ENCODE assay signal across 11 cellular contexts in genomic region chr5:78972654-78973428, GRCh38. TPM values are rescaled to one million over a fixed set of nuclear protein-coding genes. Genes with fewer than 3 reads are reported as not detected.
DNase-seq lines count a peak whose midpoint lies in the region; ATAC-seq and TF ChIP-seq lines count a peak whose summit lies in the region.
"Had no signal": no experiment of that assay in that cellular context is flagged by ENCODE, and none has a peak within 500 bp of the region (broad histone marks: within the 10 kb centered on the region; RNA-seq: fewer than 3 reads in every experiment).

No MANE protein-coding gene starts in this region.

- 28 to 43% (median 35%) methylated on average over 7 of the region's 7 CpGs for WGBS in spleen, 5 donors

- H3K36me3 ChIP-seq in duodenal mucosa (ENCODE audit: control insufficient read depth in 1 of 2, insufficient read depth in 2 of 2, low read length in 2 of 2), result no peaks in the 10 kb centered on the region
- no peaks in the 10 kb centered on the region for H3K36me3 ChIP-seq in mucosa of rectum (ENCODE audit: control insufficient read depth in 2 of 2, insufficient read depth in 2 of 2, low read length in 2 of 2)
- peaks cover 0 to 11% (median 0%) of the 10 kb centered on the region in 6 donors for H3K36me3 ChIP-seq in spleen

- H3K27me3 ChIP-seq in duodenal mucosa (ENCODE audit: control insufficient read depth in 1 of 2, insufficient read depth in 2 of 2, low read length in 2 of 2) (no peaks in the 10 kb centered on the region), mucosa of rectum (ENCODE audit: control insufficient read depth in 2 of 2, insufficient read depth in 2 of 2, low read length in 2 of 2) (no peaks in the 10 kb centered on the region), spleen (replicated peaks in 1 of 7) (no peaks in the 10 kb centered on the region)

- H3K4me3 ChIP-seq in duodenal mucosa (ENCODE audit: low read depth in 1 of 2, low read length in 2 of 2) (peak overlapping the region in 1 of 2 donors; percentile 1), mucosa of rectum (ENCODE audit: low read length in 2 of 2) (peak overlapping the region; percentile 10 to 49), spleen (no peak overlapping the region)

- H3K9ac ChIP-seq in duodenal mucosa (ENCODE audit: low read depth in 1 of 2, low read length in 2 of 2) (peak overlapping the region in 1 of 2 donors; percentile 5), mucosa of rectum (ENCODE audit: low read depth in 1 of 2, low read length in 2 of 2) (no peak overlapping the region)

- H3K4me1 ChIP-seq in duodenal mucosa (ENCODE audit: control insufficient read depth in 1 of 2, insufficient read depth in 2 of 2, low read length in 2 of 2), result peaks cover 21 to 31% of the 10 kb centered on the region in 2 donors
- peaks cover 32 to 41% of the 10 kb centered on the region in 2 donors for H3K4me1 ChIP-seq in mucosa of rectum (ENCODE audit: control insufficient read depth in 2 of 2, insufficient read depth in 2 of 2, low read length in 2 of 2)
- H3K4me1 ChIP-seq in spleen, result peaks cover 0 to 22% (median 5%) of the 10 kb centered on the region in 6 donors

- DNase-seq in AG08395 (ENCODE audit: low spot score) (peak; percentile 38), NCI-H2081 (lab: John Stamatoyannopoulos, UW) (peak; percentile 31 to 65), erythroblast (lab: John Stamatoyannopoulos, UW) (no peak), KG1 (lab: John Stamatoyannopoulos, UW) (no peak), spleen (no peak)
- DNase-seq: activated CD4-positive, alpha-beta T cell treated with anti-CD3 and anti-CD28 coated beads, Interleukin-2, amount 10 ng/mL, durations not matched to agents 24 days and 14 days; CD4-positive, CD25-positive, alpha-beta regulatory T cell; effector CD8-positive, alpha-beta T cell had no signal

- H3K9me3 ChIP-seq in duodenal mucosa (ENCODE audit: control insufficient read depth in 1 of 2, low read length in 2 of 2), result no peaks in the 10 kb centered on the region
- no peaks in the 10 kb centered on the region for H3K9me3 ChIP-seq in mucosa of rectum (ENCODE audit: control insufficient read depth in 2 of 2, low read length in 2 of 2)
- no peaks in the 10 kb centered on the region for H3K9me3 ChIP-seq in spleen

- intact Hi-C loops in spleen (cut with DNase I; ENCODE audit: low total_unique reads), result no loop called here

- TF ChIP-seq POLR2A in erythroblast (IDR thresholded peaks at IDR 0.05; ENCODE audit: low read length) (no peak), spleen (IDR thresholded peaks at IDR 0.05) (no peak)

- H3K27ac ChIP-seq in duodenal mucosa (ENCODE audit: low read depth, low read length), result peak overlapping the region; percentile 25
- peak overlapping the region; percentile 50 to 57 for H3K27ac ChIP-seq in mucosa of rectum (ENCODE audit: low read depth in 2 of 2, low read length in 2 of 2)
- H3K27ac ChIP-seq in spleen, result peak overlapping the region in 3 of 8 donors; percentile 2 to 35 (median 12)

- ATAC-seq in HG03039 (IDR thresholded peaks at IDR 0.05; ENCODE audit: unreplicated experiment), result no peak

- TF ChIP-seq CTCF in spleen (IDR thresholded peaks at IDR 0.05 in 8 of 11, conservative IDR thresholded peaks at IDR 0.05 in 3 of 11), result no peak

RNA-seq across cellular contexts. Expression of gene ARSB, which starts 12.3 kb away (rescaled TPM):
- total RNA-seq in spleen, result 10 to 100 TPM in 5 of 7 donors, 1 to 10 TPM in 2; 9.1 to 18.5 (median 12.8) TPM
- 1 to 10 TPM; 1.1 to 2.2 (median 1.6) TPM for polyA plus RNA-seq in spleen

Comparison
In these comparisons a context has a peak if more than half of its experiments do, and no peak if none do; other contexts are left out.
1. DNase-seq: peak in AG08395 (single experiment) and NCI-H2081 (2 of 2); none in erythroblast (0 of 2), KG1 (single experiment) and spleen (single experiment).
2. H3K4me3 ChIP-seq: peak in mucosa of rectum (2 of 2); none in spleen (0 of 8).